ENCODE assay signal across 8 cellular contexts in genomic region chr15:64809649-64810498, GRCh38. TPM values are rescaled to one million over a fixed set of nuclear protein-coding genes. Genes with fewer than 3 reads are reported as not detected.
DNase-seq lines count a peak whose midpoint lies in the region; ATAC-seq and TF ChIP-seq lines count a peak whose summit lies in the region.

No MANE protein-coding gene starts in this region.

- H2AFZ ChIP-seq in OCI-LY7 (ENCODE audit: low read length) = no peak overlapping the region

- intact Hi-C loops in Calu3 (cut with micrococcal nuclease; ENCODE audit: unreplicated experiment) = loop anchor here (1.0 kb wide), 1 partner anchor 79 kb away; no protein-coding TSS in a partner anchor
- intact Hi-C loops in OCI-LY7 (cut with micrococcal nuclease; ENCODE audit: unreplicated experiment) = loop anchor here (1.0 kb wide), 2 partner anchors 25 to 79 kb away; no protein-coding TSS in a partner anchor

- POLR2A ChIA-PET in OCI-LY7 (lab: Charles Lee) = interaction anchor here (0.6 to 1.1 kb wide), 3 partner anchors 7 to 59 kb away, joined by 3 to 7 read pairs (median 5); no protein-coding TSS in a partner anchor

- H4K20me1 ChIP-seq in OCI-LY7 (ENCODE audit: insufficient read depth, low read length) = no peaks in the 10 kb centered on the region

- H3K9me2 ChIP-seq in OCI-LY7 (ENCODE audit: insufficient read depth, low read length) = no peaks in the 10 kb centered on the region

- no peak overlapping the region for H3K27ac ChIP-seq in OCI-LY7 (ENCODE audit: low read depth, low read length, poor library complexity, severe bottlenecking)

- H3K4me1 Mint-ChIP-seq in Calu3 (ENCODE audit: low read depth, unreplicated experiment) (no peaks in the 10 kb centered on the region), naive B cell (peaks cover 2 to 24% (median 18%) of the 10 kb centered on the region in 3 donors)

- H3K4me3 ChIP-seq in OCI-LY7 (ENCODE audit: low read depth, low read length, poor library complexity, severe bottlenecking) = no peak overlapping the region

- no peaks in the 10 kb centered on the region for H3K9me3 ChIP-seq in OCI-LY7 (ENCODE audit: low read length)

- H3K9me3 Mint-ChIP-seq in Calu3 (ENCODE audit: low read depth, unreplicated experiment) (no peaks in the 10 kb centered on the region), naive B cell (no peaks in the 10 kb centered on the region)

- DNase-seq in Calu3 (peak; percentile 88), HuH-7.5 (ENCODE audit: low spot score) (peak; percentile 89), OCI-LY7 (ENCODE audit: low spot score) (peak; percentile 74), activated T-cell treated with anti-CD3 and anti-CD28 coated beads for 4 hours (peak; percentile 62), fibroblast of gingiva (ENCODE audit: low read depth) (peak; percentile 51), naive B cell (peak; percentile 51)
- DNase-seq in stimulated activated naive CD8-positive, alpha-beta T cell treated with anti-CD3 and anti-CD28 coated beads, Interleukin-15, Interleukin-2, amounts not matched to agents 100 U/mL and 50 U/mL, for 24 hours = peak; percentile 86

- no TSS peak for BruUV-seq in Calu3 (replicated peaks; lab: Mats Ljungman, UMichigan)
- no TSS peak for BruUV-seq in OCI-LY7 (replicated peaks; lab: Mats Ljungman, UMichigan)

- ATAC-seq in naive B cell (ENCODE audit: low read depth in 2 of 2) = peak; percentile 74 to 80
- ATAC-seq in stimulated activated naive CD8-positive, alpha-beta T cell treated with anti-CD3 and anti-CD28 coated beads, Interleukin-15, Interleukin-2, amounts not matched to agents 100 U/mL and 50 U/mL, for 24 hours = peak; percentile 57
- no peak for ATAC-seq in GM21423 (IDR thresholded peaks at IDR 0.05; ENCODE audit: unreplicated experiment)

- TF ChIP-seq CTCF in Calu3 (IDR thresholded peaks at IDR 0.05; ENCODE audit: unreplicated experiment) (peak; percentile 90), OCI-LY7 (conservative IDR thresholded peaks at IDR 0.05; ENCODE audit: low read length) (peak; percentile 99)

- H3K4me1 ChIP-seq in OCI-LY7 (ENCODE audit: insufficient read depth, low read length, poor library complexity, severe bottlenecking) = no peaks in the 10 kb centered on the region

- H3K27ac Mint-ChIP-seq in Calu3 (ENCODE audit: unreplicated experiment) = no peak overlapping the region
- peak overlapping the region in 2 of 6 donors; percentile 65 to 75 for H3K27ac Mint-ChIP-seq in naive B cell

- H3K4me2 ChIP-seq in OCI-LY7 (ENCODE audit: low read length) = no peak overlapping the region

- H3K4me3 Mint-ChIP-seq in Calu3 (ENCODE audit: low read depth, unreplicated experiment) = no peak overlapping the region
- peak overlapping the region in 1 of 8 donors; percentile 12 for H3K4me3 Mint-ChIP-seq in naive B cell

- no peaks in the 10 kb centered on the region for H3K36me3 ChIP-seq in OCI-LY7 (ENCODE audit: insufficient read depth, low read length)

- no peaks in the 10 kb centered on the region for H3K79me2 ChIP-seq in OCI-LY7 (ENCODE audit: insufficient read depth, low read depth, low read length)

- H3K36me3 Mint-ChIP-seq in Calu3 (ENCODE audit: insufficient read depth, unreplicated experiment) = peaks cover 5% of the 10 kb centered on the region
- H3K36me3 Mint-ChIP-seq in naive B cell = no peaks in the 10 kb centered on the region

- H3K27me3 Mint-ChIP-seq in Calu3 (ENCODE audit: unreplicated experiment) (peaks cover 28% of the 10 kb centered on the region), naive B cell (peaks cover 0 to 9% (median 7%) of the 10 kb centered on the region in 3 donors)

- CTCF ChIA-PET in Calu3 (lab: Charles Lee) (interaction anchor here (0.5 to 2.6 kb wide), 15 partner anchors 9 to 93 kb away, joined by 3 to 30 read pairs (median 3); partner anchors contain the start of gene PIF1), OCI-LY7 (lab: Charles Lee; ENCODE audit: unreplicated experiment) (interaction anchor here (0.9 kb wide), 2 partner anchors 70 to 78 kb away, joined by 3 read pairs; no protein-coding TSS in a partner anchor)

RNA-seq across cellular contexts. Expression of gene PIF1, which starts 15.6 kb away (rescaled TPM):
- 33.9 and 51.5 TPM in 2 replicates for total RNA-seq in Calu3 (2022)
- total RNA-seq in OCI-LY7 (2014; rRNA removed; shearing (Covaris generic)) = 78.0 and 82.9 TPM in 2 replicates
- total RNA-seq in OCI-LY7 (2022) = 112 and 126 TPM in 2 replicates
- under 1 TPM in 3 of 6 donors, not detected in 3; 0.24 to 0.62 (median 0.45) TPM for polyA plus RNA-seq in naive B cell (ENCODE audit: low read depth in 6 of 6)

RNA-seq across cellular contexts. Expression of gene PLEKHO2, which starts 31.8 kb away (rescaled TPM):
- total RNA-seq in Calu3 (2022) = 2.0 and 2.4 TPM in 2 replicates
- total RNA-seq in OCI-LY7 (2014; rRNA removed; shearing (Covaris generic)) = 10.1 and 12.0 TPM in 2 replicates
- total RNA-seq in OCI-LY7 (2022) = 21.3 and 24.5 TPM in 2 replicates
- 10 to 100 TPM in 5 of 6 donors, 1 to 10 TPM in 1; 9.7 to 20.7 (median 14.4) TPM for polyA plus RNA-seq in naive B cell (ENCODE audit: low read depth in 6 of 6)

RNA-seq across cellular contexts. Expression of gene RBPMS2, which starts 34.5 kb away (rescaled TPM):
- 1.4 and 1.6 TPM in 2 replicates for total RNA-seq in Calu3 (2022)
- not detected in 2 replicates for total RNA-seq in OCI-LY7 (2014; rRNA removed; shearing (Covaris generic))
- total RNA-seq in OCI-LY7 (2022) = not detected in 2 replicates
- under 1 TPM in 4 of 6 donors, not detected in 2; 0.29 to 0.64 (median 0.30) TPM for polyA plus RNA-seq in naive B cell (ENCODE audit: low read depth in 6 of 6)
